Comparison of ENCODE assay signal across 11 cellular contexts in genomic region chr3:183260167-183260904, GRCh38. TPM values are rescaled to one million over a fixed set of nuclear protein-coding genes. Genes with fewer than 3 reads are reported as not detected.
A peak's percentile ranks its signal among the peaks of the same experiment; 100 is the strongest.
DNase-seq lines count a peak whose midpoint lies in the region; ATAC-seq and TF ChIP-seq lines count a peak whose summit lies in the region.
"Had no signal": no experiment of that assay in that cellular context is flagged by ENCODE, and none has a peak within 500 bp of the region (broad histone marks: within the 10 kb centered on the region; RNA-seq: fewer than 3 reads in every experiment).

No MANE protein-coding gene starts in this region.

- H2AFZ ChIP-seq in smooth muscle cell (ENCODE audit: low read depth): no peak overlapping the region

- no peak for TF ChIP-seq CTCF in Peyer's patch (IDR thresholded peaks at IDR 0.05)
- TF ChIP-seq CTCF in gastroesophageal sphincter (IDR thresholded peaks at IDR 0.05): no peak
- TF ChIP-seq CTCF in smooth muscle cell (IDR thresholded peaks at IDR 0.05; ENCODE audit: borderline replicate concordance, insufficient read depth, poor library complexity, severe bottlenecking): no peak
- no peak for TF ChIP-seq CTCF in Caco-2 (IDR thresholded peaks at IDR 0.05; ENCODE audit: insufficient read depth in 1 of 2, low read depth in 1 of 2, low read length in 1 of 2, severe bottlenecking in 1 of 2, unreplicated experiment in 1 of 2)

- no TSS peak for BruUV-seq in Caco-2 (replicated peaks; lab: Mats Ljungman, UMichigan)

- POLR2A ChIA-PET in Caco-2 (lab: Charles Lee): interaction anchor here (0.7 kb wide), 1 partner anchor 25 kb away, joined by 3 read pairs; no protein-coding TSS in a partner anchor

- H3K4me3 ChIP-seq in Peyer's patch: no peak overlapping the region
- H3K4me3 ChIP-seq in gastroesophageal sphincter: no peak overlapping the region
- H3K4me3 ChIP-seq in smooth muscle cell: no peak overlapping the region
- H3K4me3 ChIP-seq in Caco-2 (ENCODE audit: low read depth, low read length): no peak overlapping the region

- H4K20me1 ChIP-seq in smooth muscle cell (ENCODE audit: low read depth): peaks cover 12% of the 10 kb centered on the region

- no peak overlapping the region for H3K4me3 Mint-ChIP-seq in Caco-2 (ENCODE audit: unreplicated experiment)

- H3K27ac Mint-ChIP-seq in Caco-2 (ENCODE audit: unreplicated experiment): no peak overlapping the region

- H3F3A ChIP-seq in smooth muscle cell (ENCODE audit: low read depth): peaks cover 10% of the 10 kb centered on the region

- no peaks in the 10 kb centered on the region for H3K36me3 Mint-ChIP-seq in Caco-2 (ENCODE audit: insufficient read depth, unreplicated experiment)

- no peaks in the 10 kb centered on the region for H3K27me3 Mint-ChIP-seq in Caco-2 (ENCODE audit: insufficient read depth, unreplicated experiment)

- no peak for TF ChIP-seq EP300 in gastroesophageal sphincter (IDR thresholded peaks at IDR 0.05)

- CTCF ChIA-PET in Caco-2 (lab: Charles Lee): interaction anchor here (1.1 kb wide), 1 partner anchor 76 kb away, joined by 3 read pairs; no protein-coding TSS in a partner anchor

- no peak for TF ChIP-seq POLR2A in Peyer's patch (IDR thresholded peaks at IDR 0.05)
- TF ChIP-seq POLR2A in gastroesophageal sphincter (IDR thresholded peaks at IDR 0.05): no peak

- intact Hi-C loops in Caco-2 (cut with micrococcal nuclease; ENCODE audit: unreplicated experiment): no loop called here

- ATAC-seq in gastroesophageal sphincter (peak; percentile 52), HG02610 (IDR thresholded peaks at IDR 0.05; ENCODE audit: unreplicated experiment) (no peak)

- WGBS in gastroesophageal sphincter (ENCODE audit: low coverage in 1 of 2), 2 donors: 64% methylated on average over 5 to 7 of the region's 7 CpGs
- 89% methylated on average over 7 of the region's 7 CpGs for WGBS in smooth muscle cell (ENCODE audit: low lambda C conversion rate)

- no peaks in the 10 kb centered on the region for H3K27me3 ChIP-seq in Peyer's patch
- no peaks in the 10 kb centered on the region for H3K27me3 ChIP-seq in gastroesophageal sphincter
- no peaks in the 10 kb centered on the region for H3K27me3 ChIP-seq in smooth muscle cell (ENCODE audit: low read depth)
- H3K27me3 ChIP-seq in Caco-2 (replicated peaks; ENCODE audit: control insufficient read depth, insufficient read depth, low read length): no peaks in the 10 kb centered on the region

- H3K79me2 ChIP-seq in smooth muscle cell (ENCODE audit: low read depth): peaks cover 38% of the 10 kb centered on the region

- H3K4me1 Mint-ChIP-seq in Caco-2 (ENCODE audit: low read depth, unreplicated experiment): peaks cover 5% of the 10 kb centered on the region

- H3K4me1 ChIP-seq in Peyer's patch: peaks cover 0 to 54% (median 5%) of the 10 kb centered on the region in 4 donors
- H3K4me1 ChIP-seq in gastroesophageal sphincter: peaks cover 0 to 13% (median 0%) of the 10 kb centered on the region in 3 donors
- peaks cover 29% of the 10 kb centered on the region for H3K4me1 ChIP-seq in smooth muscle cell (ENCODE audit: low read depth)
- H3K4me1 ChIP-seq in Caco-2: 0 out of 2 replicates have a peak, but pooled peaks cover 4% of the 10 kb centered on the region
- H3K4me1 ChIP-seq: BE2C had no signal

- H3K9ac ChIP-seq in smooth muscle cell (ENCODE audit: low read depth): no peak overlapping the region

- H3K9me3 Mint-ChIP-seq in Caco-2 (ENCODE audit: unreplicated experiment): no peaks in the 10 kb centered on the region

- no peaks in the 10 kb centered on the region for H3K9me3 ChIP-seq in Peyer's patch
- H3K9me3 ChIP-seq in gastroesophageal sphincter: no peaks in the 10 kb centered on the region
- no peaks in the 10 kb centered on the region for H3K9me3 ChIP-seq in smooth muscle cell (replicated peaks; ENCODE audit: low read depth)
- no peaks in the 10 kb centered on the region for H3K9me3 ChIP-seq in Caco-2
- H3K9me3 ChIP-seq: BE2C had no signal

- H3K36me3 ChIP-seq in Peyer's patch: no peaks in the 10 kb centered on the region
- H3K36me3 ChIP-seq in gastroesophageal sphincter: no peaks in the 10 kb centered on the region
- H3K36me3 ChIP-seq in smooth muscle cell (ENCODE audit: low read depth): no peaks in the 10 kb centered on the region
- no peaks in the 10 kb centered on the region; the same call in 1 of the 2 replicates for H3K36me3 ChIP-seq in Caco-2 (ENCODE audit: control insufficient read depth, insufficient read depth, low read length)
- H3K36me3 ChIP-seq: BE2C had no signal

- in situ Hi-C loops in Caki2 (cut with HindIII; ENCODE audit: low pct_unique_long_range_greater_than_20kb, low sequenced_read_pairs): no loop called here

- DNase-seq in Caki2 (ENCODE audit: low read depth) (peak; percentile 48), Peyer's patch (no peak), pons (ENCODE audit: low spot score) (peak; percentile 79), NCI-H2227 (lab: John Stamatoyannopoulos, UW; ENCODE audit: unreplicated experiment) (no peak), smooth muscle cell (lab: John Stamatoyannopoulos, UW; ENCODE audit: unreplicated experiment) (no peak), Caco-2 (no peak)
- DNase-seq: BE2C; stimulated activated CD4-positive, alpha-beta T cell treated with anti-CD3 and anti-CD28 coated beads, Interleukin-12 subunit alpha, Interleukin-12 subunit beta, amount 100 ng/mL, for 4 hours; T-helper 2 cell had no signal

- peak overlapping the region in 3 of 4 donors; percentile 36 to 74 (median 46) for H3K27ac ChIP-seq in Peyer's patch
- peak overlapping the region in 2 of 4 donors; percentile 13 to 47 for H3K27ac ChIP-seq in gastroesophageal sphincter
- no peak overlapping the region for H3K27ac ChIP-seq in smooth muscle cell (ENCODE audit: low read depth)

- no peak overlapping the region for H3K4me2 ChIP-seq in smooth muscle cell

RNA-seq across cellular contexts. Expression of gene B3GNT5, which starts 7.3 kb away (rescaled TPM):
- 7.9 and 8.0 TPM in 2 replicates for total RNA-seq in Caki2 (2014; rRNA removed; shearing (Covaris generic); ENCODE audit: low replicate concordance)
- total RNA-seq in Peyer's patch: 10 to 100 TPM; 15.7 to 66.2 (median 42.2) TPM
- 1 to 10 TPM; 5.0 to 9.2 (median 6.1) TPM for total RNA-seq in gastroesophageal sphincter
- 11.5 and 12.6 TPM in 2 replicates for total RNA-seq in smooth muscle cell
- 5.3 and 7.2 TPM in 2 replicates for polyA plus RNA-seq in smooth muscle cell
- 9.4 and 10.9 TPM in 2 replicates for total RNA-seq in Caco-2 (2022)

Comparison
In these comparisons a context has a peak if more than half of its experiments do, and no peak if none do; other contexts are left out.
1. DNase-seq: peak in Caki2 (single experiment) and pons (single experiment); none in Peyer's patch (0 of 3), NCI-H2227 (single experiment), smooth muscle cell (single experiment) and Caco-2 (0 of 2).